Comparison of ENCODE assay signal across 8 cellular contexts in genomic region chr4:4248885-4249203, GRCh38. TPM values are rescaled to one million over a fixed set of nuclear protein-coding genes. Genes with fewer than 3 reads are reported as not detected.
A peak's percentile ranks its signal among the peaks of the same experiment; 100 is the strongest.
DNase-seq lines count a peak whose midpoint lies in the region; ATAC-seq and TF ChIP-seq lines count a peak whose summit lies in the region.

No MANE protein-coding gene starts in this region.

- H3K4me1 Mint-ChIP-seq in central memory CD8-positive, alpha-beta T cell = peaks cover 28% of the 10 kb centered on the region

- H3K27ac Mint-ChIP-seq in central memory CD8-positive, alpha-beta T cell (ENCODE audit: low read depth) = peak overlapping the region; percentile 98

- TF ChIP-seq CTCF in AG10803 (conservative IDR thresholded peaks at IDR 0.05; ENCODE audit: low read length) = no peak

- peaks cover 15 to 17% of the 10 kb centered on the region in 2 donors for H3K36me3 ChIP-seq in muscle layer of duodenum (ENCODE audit: control insufficient read depth in 1 of 2, insufficient read depth in 2 of 2, low read length in 2 of 2)

- peak overlapping the region; percentile 97 for H3K27ac ChIP-seq in muscle layer of duodenum (ENCODE audit: low read length)

- peak overlapping the region; percentile 96 for H3K4me3 Mint-ChIP-seq in central memory CD8-positive, alpha-beta T cell

- no peaks in the 10 kb centered on the region for H3K9me3 ChIP-seq in muscle layer of duodenum (ENCODE audit: control insufficient read depth in 1 of 2, low read length in 2 of 2)

- H3K27me3 ChIP-seq in muscle layer of duodenum (ENCODE audit: low read depth, low read length) = no peaks in the 10 kb centered on the region

- no peaks in the 10 kb centered on the region for H3K27me3 Mint-ChIP-seq in central memory CD8-positive, alpha-beta T cell

- H3K36me3 Mint-ChIP-seq in central memory CD8-positive, alpha-beta T cell (ENCODE audit: insufficient read depth) = peaks cover 16% of the 10 kb centered on the region

- peaks cover 11 to 19% of the 10 kb centered on the region in 2 donors for H3K4me1 ChIP-seq in muscle layer of duodenum (ENCODE audit: control insufficient read depth in 1 of 2, insufficient read depth in 2 of 2, low read length in 2 of 2)

- no peak for ATAC-seq in central memory CD8-positive, alpha-beta T cell (replicated peaks; ENCODE audit: extremely low read depth, poor library complexity, severe bottlenecking)
- ATAC-seq in GM18858 (IDR thresholded peaks at IDR 0.05; ENCODE audit: unreplicated experiment) = no peak

- DNase-seq in AG10803 (ENCODE audit: low read depth) = peak; percentile 35
- DNase-seq in Jurkat, Clone E6-1 (ENCODE audit: low read depth, low spot score) = no peak
- DNase-seq in central memory CD8-positive, alpha-beta T cell (ENCODE audit: low spot score in 2 of 2) = no peak
- DNase-seq in D341Med (ENCODE audit: low spot score) = no peak
- no peak for DNase-seq in DMS79 treated with DMSO at 0.1 percent for 48 hours (lab: John Stamatoyannopoulos, UW)
- no peak for DNase-seq in NCI-H146 treated with DMSO at 0.1 percent for 48 hours (lab: John Stamatoyannopoulos, UW; ENCODE audit: unreplicated experiment)

- no peaks in the 10 kb centered on the region for H3K9me3 Mint-ChIP-seq in central memory CD8-positive, alpha-beta T cell

- H3K4me3 ChIP-seq in AG10803 (ENCODE audit: low read length) (peak overlapping the region; percentile 73), muscle layer of duodenum (ENCODE audit: low read depth in 1 of 2, low read length in 2 of 2) (peak overlapping the region; percentile 89 to 99)
- peak overlapping the region; percentile 97 for H3K4me3 ChIP-seq in Jurkat, Clone E6-1 (ENCODE audit: low read length)

RNA-seq across cellular contexts. Expression of gene TMEM128, which starts 0.8 kb away (rescaled TPM):
- 27.4 TPM for polyA plus RNA-seq in Jurkat, Clone E6-1 (2012; ENCODE audit: insufficient read depth, insufficient read length)

RNA-seq across cellular contexts. Expression of gene OTOP1, which starts 22.1 kb away (rescaled TPM):
- polyA plus RNA-seq in Jurkat, Clone E6-1 (2012; ENCODE audit: insufficient read depth, insufficient read length) = not detected

RNA-seq across cellular contexts. Expression of gene LYAR, which starts 41.1 kb away (rescaled TPM):
- polyA plus RNA-seq in Jurkat, Clone E6-1 (2012; ENCODE audit: insufficient read depth, insufficient read length) = 95.9 TPM

RNA-seq across cellular contexts. Expression of gene ZBTB49, which starts 41.2 kb away (rescaled TPM):
- 7.5 TPM for polyA plus RNA-seq in Jurkat, Clone E6-1 (2012; ENCODE audit: insufficient read depth, insufficient read length)
